ENCODE assay signal across 1 cellular context in genomic region chr1:58715108-58715507, GRCh38.
TF ChIP-seq lines count a peak whose summit lies in the region.

No MANE protein-coding gene starts in this region.

TF ChIP-seq in neural cell, 6 proteins besides CTCF, POLR2A, EP300 and RAD21 (continued from another document):
- TF ChIP-seq REST (IDR thresholded peaks at IDR 0.05; ENCODE audit: borderline replicate concordance) (no peak), MXI1 (conservative IDR thresholded peaks at IDR 0.05; ENCODE audit: poor library complexity, severe bottlenecking) (no peak), POLR2AphosphoS5 (IDR thresholded peaks at IDR 0.05) (no peak)
